25 cellular contexts compared by ENCODE assay signal in the genomic region with DNA sequence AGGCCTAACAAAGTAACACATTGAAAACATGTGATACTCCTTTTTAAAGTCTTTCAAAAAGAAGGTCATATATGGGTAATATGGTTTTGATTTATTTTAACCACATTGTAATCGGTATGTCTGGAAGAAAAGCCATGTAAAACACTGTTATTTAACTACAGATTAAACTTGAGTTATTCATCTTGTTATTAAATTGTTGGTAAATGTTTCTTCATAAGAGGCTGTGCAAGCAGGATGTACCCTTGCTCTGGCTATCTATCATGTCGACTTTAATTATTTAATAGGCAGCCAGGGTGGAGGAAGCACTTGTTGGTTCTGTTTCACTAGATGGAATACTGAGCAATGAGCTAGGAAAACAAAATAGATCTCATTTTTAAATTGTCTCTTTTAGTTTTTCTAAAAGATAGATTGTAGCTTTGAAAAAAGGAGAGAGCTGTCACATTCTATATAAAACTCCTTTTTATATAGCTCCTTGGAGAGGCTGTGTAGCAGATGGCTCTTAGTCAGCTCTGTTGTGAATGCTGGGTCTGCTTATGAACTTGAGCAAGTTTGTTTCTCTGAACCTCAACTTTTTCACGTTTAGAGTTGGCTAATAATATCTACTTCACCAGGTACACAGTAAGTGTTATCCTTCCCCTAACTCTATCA. TPM values are rescaled to one million over a fixed set of nuclear protein-coding genes. Genes with fewer than 3 reads are reported as not detected.
A peak's percentile ranks its signal among the peaks of the same experiment; 100 is the strongest.
DNase-seq lines count a peak whose midpoint lies in the region; ATAC-seq, FAIRE-seq and TF ChIP-seq lines count a peak whose summit lies in the region.
"Had no signal": no experiment of that assay in that cellular context is flagged by ENCODE, and none has a peak within 500 bp of the region (broad histone marks: within the 10 kb centered on the region; RNA-seq: fewer than 3 reads in every experiment).

No MANE protein-coding gene starts in this region.

- peak overlapping the region; percentile 62 for H3K27ac Mint-ChIP-seq in central memory CD8-positive, alpha-beta T cell (ENCODE audit: low read depth)
- H3K27ac Mint-ChIP-seq: activated naive CD8-positive, alpha-beta T cell treated with anti-CD3 and anti-CD28 coated beads, Interleukin-2, amount 50 U/mL, for 24 hours; activated T-cell treated with anti-CD3 and anti-CD28 coated beads, Interleukin-2, amount 50 U/mL, for 72 hours; HFFc6; progenitor cell of endocrine pancreas; stimulated activated memory B cell treated with anti-CD40 and anti-IgM and Interleukin-4, amounts not matched to agents 10 μg/mL and 1 μg/mL and 100 μg/mL, for 72 hours had no signal

- DNase-seq in AG10803 (ENCODE audit: low read depth) = peak; percentile 57
- DNase-seq in NCI-H524 treated with DMSO at 0.1 percent for 48 hours (lab: John Stamatoyannopoulos, UW) = peak; percentile 10
- no peak for DNase-seq in central memory CD8-positive, alpha-beta T cell (ENCODE audit: low spot score in 2 of 2)
- DNase-seq in mesendoderm = no peak
- DNase-seq in spleen = no peak
- DNase-seq in kidney = no peak
- no peak for DNase-seq in putamen (ENCODE audit: low spot score)
- DNase-seq: activated naive CD8-positive, alpha-beta T cell treated with anti-CD3 and anti-CD28 coated beads, Interleukin-2, amount 50 U/mL, for 24 hours; activated T-cell treated with anti-CD3 and anti-CD28 coated beads, Interleukin-2, amount 50 U/mL, for 72 hours; AML-193; cortex of kidney; HFFc6; left ventricle myocardium superior; MM.1S; NCI-H187; SIG-M5; T-helper 1 cell; testis had no signal

- H3K9me3 ChIP-seq in spleen (no peaks in the 10 kb centered on the region), kidney (ENCODE audit: control insufficient read depth in 1 of 2, low read length in 2 of 2) (no peaks in the 10 kb centered on the region)
- H3K9me3 ChIP-seq: breast epithelium, testis had no signal

- no peak overlapping the region for H3K4me2 ChIP-seq in mesendoderm (ENCODE audit: low read length)

- TF ChIP-seq CTCF in AG10803 (conservative IDR thresholded peaks at IDR 0.05; ENCODE audit: low read length) (no peak), spleen (IDR thresholded peaks at IDR 0.05 in 8 of 11, conservative IDR thresholded peaks at IDR 0.05 in 3 of 11) (no peak), kidney (IDR thresholded peaks at IDR 0.05; ENCODE audit: borderline replicate concordance, extremely low read depth, insufficient read depth) (no peak)

- H2BK5ac ChIP-seq in mesendoderm (ENCODE audit: low read length) = no peak overlapping the region

- intact Hi-C loops in spleen (cut with DNase I; ENCODE audit: low total_unique reads) (no loop called here), kidney (cut with DNase I) (no loop called here)

- H3K4me3 Mint-ChIP-seq in central memory CD8-positive, alpha-beta T cell = no peak overlapping the region
- H3K4me3 Mint-ChIP-seq: activated naive CD8-positive, alpha-beta T cell treated with anti-CD3 and anti-CD28 coated beads, Interleukin-2, amount 50 U/mL, for 24 hours; activated T-cell treated with anti-CD3 and anti-CD28 coated beads, Interleukin-2, amount 50 U/mL, for 72 hours; HFFc6; neural crest cell; stimulated activated memory B cell treated with anti-CD40 and anti-IgM and Interleukin-4, amounts not matched to agents 10 μg/mL and 1 μg/mL and 100 μg/mL, for 72 hours had no signal

- H3K9ac ChIP-seq in mesendoderm (ENCODE audit: low read length) (no peak overlapping the region), kidney (ENCODE audit: low read length in 2 of 2) (no peak overlapping the region)

- H3K27ac ChIP-seq in mesendoderm (ENCODE audit: low read depth, low read length) (no peak overlapping the region), spleen (peak overlapping the region in 1 of 8 donors; percentile 2), kidney (ENCODE audit: low read depth in 2 of 2, low read length in 2 of 2) (no peak overlapping the region)
- H3K27ac ChIP-seq: breast epithelium, testis had no signal

- ATAC-seq in central memory CD8-positive, alpha-beta T cell (replicated peaks; ENCODE audit: extremely low read depth, poor library complexity, severe bottlenecking) = no peak
- ATAC-seq: activated naive CD8-positive, alpha-beta T cell treated with anti-CD3 and anti-CD28 coated beads, Interleukin-2, amount 50 U/mL, for 24 hours; activated T-cell treated with anti-CD3 and anti-CD28 coated beads, Interleukin-2, amount 50 U/mL, for 72 hours; K562; left ventricle myocardium superior; stimulated activated memory B cell treated with anti-CD40 and anti-IgM and Interleukin-4, amounts not matched to agents 10 μg/mL and 1 μg/mL and 100 μg/mL, for 72 hours had no signal

- no peak overlapping the region for H2AK5ac ChIP-seq in mesendoderm (ENCODE audit: low read length)

- H3K4me1 Mint-ChIP-seq in central memory CD8-positive, alpha-beta T cell = peaks cover 9% of the 10 kb centered on the region

- H3K27me3 Mint-ChIP-seq in central memory CD8-positive, alpha-beta T cell = no peaks in the 10 kb centered on the region
- H3K27me3 Mint-ChIP-seq: activated naive CD8-positive, alpha-beta T cell treated with anti-CD3 and anti-CD28 coated beads, Interleukin-2, amount 50 U/mL, for 24 hours; progenitor cell of endocrine pancreas; stimulated activated memory B cell treated with anti-CD40 and anti-IgM and Interleukin-4, amounts not matched to agents 10 μg/mL and 1 μg/mL and 100 μg/mL, for 72 hours had no signal

- no peak overlapping the region for H4K8ac ChIP-seq in mesendoderm (ENCODE audit: low read depth, low read length)

- peak overlapping the region; percentile 50 for H3K56ac ChIP-seq in mesendoderm (ENCODE audit: low read length)

- H3K79me1 ChIP-seq in mesendoderm (ENCODE audit: low read length) = no peaks in the 10 kb centered on the region

- H3K36me3 ChIP-seq in mesendoderm (ENCODE audit: control insufficient read depth, insufficient read depth, low read length) (no peaks in the 10 kb centered on the region), spleen (peaks cover 0 to 7% (median 0%) of the 10 kb centered on the region in 6 donors), kidney (ENCODE audit: control insufficient read depth in 1 of 2, insufficient read depth in 2 of 2, low read length in 2 of 2) (no peaks in the 10 kb centered on the region)
- H3K36me3 ChIP-seq: breast epithelium had no signal

- H3K9me3 Mint-ChIP-seq in central memory CD8-positive, alpha-beta T cell = no peaks in the 10 kb centered on the region
- H3K9me3 Mint-ChIP-seq: HFFc6; stimulated activated memory B cell treated with anti-CD40 and anti-IgM and Interleukin-4, amounts not matched to agents 10 μg/mL and 1 μg/mL and 100 μg/mL, for 72 hours had no signal

- no peak overlapping the region for H2BK120ac ChIP-seq in mesendoderm (ENCODE audit: low read depth, low read length)

- no peaks in the 10 kb centered on the region for H3K36me3 Mint-ChIP-seq in central memory CD8-positive, alpha-beta T cell (ENCODE audit: insufficient read depth)

- H3K79me2 ChIP-seq in mesendoderm (ENCODE audit: control insufficient read depth, insufficient read depth, low read length) = peaks cover 2% of the 10 kb centered on the region

- FAIRE-seq in kidney (lab: Jason Lieb, UNC) = no peak
- FAIRE-seq: GM12891, TTC549 had no signal

- H3K23ac ChIP-seq in mesendoderm (ENCODE audit: low read length) = no peak overlapping the region

- no peak overlapping the region for H2BK15ac ChIP-seq in mesendoderm (replicated peaks; ENCODE audit: low read depth)

- H3K4me1 ChIP-seq in mesendoderm (ENCODE audit: control insufficient read depth, low read depth, low read length) = peaks cover 13% of the 10 kb centered on the region
- peaks cover 0 to 24% (median 8%) of the 10 kb centered on the region in 6 donors for H3K4me1 ChIP-seq in spleen
- peaks cover 5 to 18% of the 10 kb centered on the region in 2 donors for H3K4me1 ChIP-seq in kidney (ENCODE audit: control insufficient read depth in 1 of 2, insufficient read depth in 1 of 2, low read depth in 1 of 2, low read length in 2 of 2)
- H3K4me1 ChIP-seq: breast epithelium had no signal

- no peak for TF ChIP-seq POLR2A in spleen (IDR thresholded peaks at IDR 0.05)

- H3K4me3 ChIP-seq in AG10803 (ENCODE audit: low read length) (no peak overlapping the region), mesendoderm (ENCODE audit: low read length) (no peak overlapping the region), spleen (no peak overlapping the region), kidney (ENCODE audit: low read length in 2 of 2) (no peak overlapping the region)
- H3K4me3 ChIP-seq: breast epithelium, K562, testis had no signal

- no peak overlapping the region for H4K5ac ChIP-seq in mesendoderm (ENCODE audit: low read length)

- H3K18ac ChIP-seq in mesendoderm (ENCODE audit: low read length) = peak overlapping the region; percentile 84

- no peaks in the 10 kb centered on the region for H3K27me3 ChIP-seq in mesendoderm (ENCODE audit: insufficient read depth, low read length, poor library complexity)
- no peaks in the 10 kb centered on the region for H3K27me3 ChIP-seq in spleen (replicated peaks in 1 of 7)
- H3K27me3 ChIP-seq: breast epithelium, testis had no signal

- WGBS in mesendoderm (ENCODE audit: extremely low coverage, insufficient coverage, low lambda C conversion rate) = no CpG with 5 or more reads among the region's 3 CpGs
- 30 to 50% (median 34%) methylated on average over 3 of the region's 3 CpGs for WGBS in spleen, 5 donors

- no peak overlapping the region for H3K4ac ChIP-seq in mesendoderm (ENCODE audit: low read depth, low read length)

RNA-seq across cellular contexts. Expression of a gene that starts 39.5 kb away (rescaled TPM):
- 17.3 TPM for polyA plus RNA-seq in mesendoderm (2013, experiment 1 of 2)
- polyA plus RNA-seq in mesendoderm (2013, experiment 2 of 2) = 17.6 TPM
- total RNA-seq in spleen (10 to 100 TPM; 11.6 to 22.5 (median 14.3) TPM), kidney (15.1 TPM)
- polyA plus RNA-seq in spleen (1 to 10 TPM; 1.7 to 3.0 (median 2.0) TPM), kidney (ENCODE audit: insufficient read depth, low read depth, low replicate concordance) (2.4 TPM)

Comparison
In these comparisons a context has a peak if more than half of its experiments do, and no peak if none do; other contexts are left out.
1. DNase-seq: peak in AG10803 (single experiment) and NCI-H524 treated with DMSO at 0.1 percent for 48 hours (single experiment); none in central memory CD8-positive, alpha-beta T cell (0 of 2), mesendoderm (single experiment), spleen (single experiment), kidney (single experiment) and putamen (single experiment).